In genomic region chr1:116148967-116149366, GRCh38 we compare ENCODE assay signal across 28 cellular contexts. TPM values are rescaled to one million over a fixed set of nuclear protein-coding genes. Genes with fewer than 3 reads are reported as not detected.
"Had no signal": no experiment of that assay in that cellular context is flagged by ENCODE, and none has a peak within 500 bp of the region (broad histone marks: within the 10 kb centered on the region; RNA-seq: fewer than 3 reads in every experiment).

No MANE protein-coding gene starts in this region.

- H3K27ac ChIP-seq: left lung, lower lobe of right lung, ovary, right atrium auricular region, right lobe of liver, tibial nerve, upper lobe of left lung, vagina had no signal

- H3K9me3 ChIP-seq: ovary, vagina had no signal

- H3K4me2 ChIP-seq: smooth muscle cell had no signal

- H3K4me3 ChIP-seq: left lung, lower lobe of right lung, ovary, right atrium auricular region, right lobe of liver, smooth muscle cell, tibial nerve, upper lobe of left lung, vagina had no signal

- H3K36me3 ChIP-seq: left lung, lower lobe of right lung, ovary, right atrium auricular region, right lobe of liver, tibial nerve, upper lobe of left lung, vagina had no signal

- H3K4me3 Mint-ChIP-seq: mesothelial cell of epicardium; natural killer cell treated with Interleukin-12 subunit alpha and Interleukin-12 subunit beta and Interleukin-15 and Interleukin-18, amount 100 ng/mL, for 72 hours; stimulated activated memory B cell treated with anti-CD40 and anti-IgM and Interleukin-4, amounts not matched to agents 10 μg/mL and 1 μg/mL and 100 μg/mL, for 72 hours; stimulated activated naive CD8-positive, alpha-beta T cell treated with anti-CD3 and anti-CD28 coated beads, Interleukin-15, amount 100 ng/mL, for 72 hours had no signal

- ATAC-seq: left cardiac atrium; left lung; lower lobe of right lung; natural killer cell treated with Interleukin-12 subunit alpha and Interleukin-12 subunit beta and Interleukin-15 and Interleukin-18, amount 100 ng/mL, for 72 hours; right lobe of liver; stimulated activated memory B cell treated with anti-CD40 and anti-IgM and Interleukin-4, amounts not matched to agents 10 μg/mL and 1 μg/mL and 100 μg/mL, for 72 hours; stimulated activated naive CD8-positive, alpha-beta T cell treated with anti-CD3 and anti-CD28 coated beads, Interleukin-15, amount 100 ng/mL, for 72 hours had no signal

- H3K27me3 ChIP-seq: left lung, ovary, right atrium auricular region, right lobe of liver, tibial nerve, upper lobe of left lung, vagina had no signal

- FAIRE-seq: keratinocyte had no signal

- DNase-seq: hippocampal formation; kidney glomerular epithelial cell; left cardiac atrium; left lung; lower lobe of right lung; mesendoderm; naive B cell; ovary; right lobe of liver; stimulated activated CD4-positive, alpha-beta T cell treated with anti-CD3 and anti-CD28 coated beads, Interleukin-1b, Interleukin-23, amount 100 ng/mL, for 48 hours; stimulated activated CD4-positive, alpha-beta T cell treated with anti-CD3 and anti-CD28 coated beads, Interleukin-2, amount 100 ng/mL, for 48 hours; stimulated activated CD4-positive, alpha-beta T cell treated with anti-CD3 and anti-CD28 coated beads, Interleukin-4, amount 100 ng/mL, for 4 hours; stimulated activated naive CD4-positive, alpha-beta T cell treated with Interleukin-2 at 50 U/mL for 16 hours; stimulated activated naive CD8-positive, alpha-beta T cell treated with anti-CD3 and anti-CD28 coated beads, Interleukin-15, amount 100 ng/mL, for 72 hours; substantia nigra; upper lobe of left lung had no signal

- H3K27ac Mint-ChIP-seq: mesothelial cell of epicardium; natural killer cell treated with Interleukin-12 subunit alpha and Interleukin-12 subunit beta and Interleukin-15 and Interleukin-18, amount 100 ng/mL, for 72 hours; progenitor cell of endocrine pancreas; stimulated activated memory B cell treated with anti-CD40 and anti-IgM and Interleukin-4, amounts not matched to agents 10 μg/mL and 1 μg/mL and 100 μg/mL, for 72 hours; stimulated activated naive CD8-positive, alpha-beta T cell treated with anti-CD3 and anti-CD28 coated beads, Interleukin-15, amount 100 ng/mL, for 72 hours had no signal

- H3K27me3 Mint-ChIP-seq: progenitor cell of endocrine pancreas had no signal

RNA-seq across cellular contexts. Expression of gene MAB21L3, which starts 37.8 kb away (rescaled TPM):
- total RNA-seq: natural killer cell treated with Interleukin-12 subunit alpha and Interleukin-12 subunit beta and Interleukin-15 and Interleukin-18, amount 100 ng/mL, for 72 hours; ovary; progenitor cell of endocrine pancreas; pulmonary artery endothelial cell; right atrium auricular region; skeletal muscle tissue had no signal
- polyA plus RNA-seq: neural cell, ovary had no signal
